ENCODE assay signal across 1 cellular context in genomic region chr17:7887482-7888183, GRCh38.
TF ChIP-seq lines count a peak whose summit lies in the region.

No MANE protein-coding gene starts in this region.

TF ChIP-seq in HEK293, 187 proteins besides CTCF, POLR2A, EP300 and RAD21 (continued from another document):
- TF ChIP-seq ZFHX2 (tag by site-specific recombination; conservative IDR thresholded peaks at IDR 0.05) (peak; percentile 80), PRDM6 (tag by site-specific recombination; IDR thresholded peaks at IDR 0.05) (peak; percentile 77), OSR2 (tag by site-specific recombination; IDR thresholded peaks at IDR 0.05) (peak; percentile 19; the same call in 1 of the 2 replicates), ZBTB44 (tag by site-specific recombination; IDR thresholded peaks at IDR 0.05) (0 out of 2 replicates have a peak, but pooled peaks have one; percentile 3), ZEB2 (tag by site-specific recombination; IDR thresholded peaks at IDR 0.05) (peak; percentile 72; the same call in 1 of the 2 replicates), KLF10 (tag by site-specific recombination; IDR thresholded peaks at IDR 0.05) (peak; percentile 86), SETDB1 (IDR thresholded peaks at IDR 0.05; ENCODE audit: insufficient read length, low read length) (no peak), ZNF629 (tag by site-specific recombination; IDR thresholded peaks at IDR 0.05) (peak; percentile 54), ZBTB20 (tag by site-specific recombination; IDR thresholded peaks at IDR 0.05) (peak; percentile 81; the same call in 1 of the 2 replicates), ZNF341 (tag by site-specific recombination; IDR thresholded peaks at IDR 0.05; ENCODE audit: low read depth) (peak; percentile 100), KLF1 (tag by site-specific recombination; IDR thresholded peaks at IDR 0.05) (peak; percentile 61; the same call in 1 of the 2 replicates), ZNF777 (tag by site-specific recombination; IDR thresholded peaks at IDR 0.05; ENCODE audit: borderline replicate concordance) (no peak), ZNF366 (tag by site-specific recombination; conservative IDR thresholded peaks at IDR 0.05) (peak; percentile 95), GFI1B (tag by site-specific recombination; IDR thresholded peaks at IDR 0.05) (peak; percentile 68; the same call in 1 of the 2 replicates), ZBTB10 (tag by site-specific recombination; IDR thresholded peaks at IDR 0.05) (peak; percentile 58; the same call in 1 of the 2 replicates), ZNF423 (tag by site-specific recombination; IDR thresholded peaks at IDR 0.05) (peak; percentile 74), ZNF16 (tag by site-specific recombination; IDR thresholded peaks at IDR 0.05; ENCODE audit: low read depth) (no peak), ZNF76 (tag by site-specific recombination; IDR thresholded peaks at IDR 0.05; ENCODE audit: borderline replicate concordance, low read depth) (no peak; the same call in 1 of the 2 replicates), ZNF184 (tag by site-specific recombination; IDR thresholded peaks at IDR 0.05) (0 out of 2 replicates have a peak, but pooled peaks have one; percentile 16), ZNF391 (tag by site-specific recombination; IDR thresholded peaks at IDR 0.05; ENCODE audit: borderline replicate concordance, low read depth) (no peak; the same call in 1 of the 2 replicates), ZNF639 (tag by site-specific recombination; IDR thresholded peaks at IDR 0.05) (0 out of 2 replicates have a peak, but pooled peaks have one; percentile 37), YY2 (tag by site-specific recombination; IDR thresholded peaks at IDR 0.05) (peak; percentile 76), ZNF670 (tag by site-specific recombination; IDR thresholded peaks at IDR 0.05; ENCODE audit: low read depth) (no peak), ZNF398 (tag by site-specific recombination; IDR thresholded peaks at IDR 0.05) (peak; percentile 98)
- TF ChIP-seq, protein P1, sequence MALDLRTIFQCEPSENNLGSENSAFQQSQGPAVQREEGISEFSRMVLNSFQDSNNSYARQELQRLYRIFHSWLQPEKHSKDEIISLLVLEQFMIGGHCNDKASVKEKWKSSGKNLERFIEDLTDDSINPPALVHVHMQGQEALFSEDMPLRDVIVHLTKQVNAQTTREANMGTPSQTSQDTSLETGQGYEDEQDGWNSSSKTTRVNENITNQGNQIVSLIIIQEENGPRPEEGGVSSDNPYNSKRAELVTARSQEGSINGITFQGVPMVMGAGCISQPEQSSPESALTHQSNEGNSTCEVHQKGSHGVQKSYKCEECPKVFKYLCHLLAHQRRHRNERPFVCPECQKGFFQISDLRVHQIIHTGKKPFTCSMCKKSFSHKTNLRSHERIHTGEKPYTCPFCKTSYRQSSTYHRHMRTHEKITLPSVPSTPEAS (tag by site-specific recombination; IDR thresholded peaks at IDR 0.05), result peak; percentile 85
- TF ChIP-seq, protein P2, sequence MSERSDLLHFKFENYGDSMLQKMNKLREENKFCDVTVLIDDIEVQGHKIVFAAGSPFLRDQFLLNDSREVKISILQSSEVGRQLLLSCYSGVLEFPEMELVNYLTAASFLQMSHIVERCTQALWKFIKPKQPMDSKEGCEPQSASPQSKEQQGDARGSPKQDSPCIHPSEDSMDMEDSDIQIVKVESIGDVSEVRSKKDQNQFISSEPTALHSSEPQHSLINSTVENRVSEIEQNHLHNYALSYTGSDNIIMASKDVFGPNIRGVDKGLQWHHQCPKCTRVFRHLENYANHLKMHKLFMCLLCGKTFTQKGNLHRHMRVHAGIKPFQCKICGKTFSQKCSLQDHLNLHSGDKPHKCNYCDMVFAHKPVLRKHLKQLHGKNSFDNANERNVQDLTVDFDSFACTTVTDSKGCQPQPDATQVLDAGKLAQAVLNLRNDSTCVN (tag by site-specific recombination; optimal IDR thresholded peaks at IDR 0.05), result peak; percentile 28
- TF ChIP-seq, protein P3, sequence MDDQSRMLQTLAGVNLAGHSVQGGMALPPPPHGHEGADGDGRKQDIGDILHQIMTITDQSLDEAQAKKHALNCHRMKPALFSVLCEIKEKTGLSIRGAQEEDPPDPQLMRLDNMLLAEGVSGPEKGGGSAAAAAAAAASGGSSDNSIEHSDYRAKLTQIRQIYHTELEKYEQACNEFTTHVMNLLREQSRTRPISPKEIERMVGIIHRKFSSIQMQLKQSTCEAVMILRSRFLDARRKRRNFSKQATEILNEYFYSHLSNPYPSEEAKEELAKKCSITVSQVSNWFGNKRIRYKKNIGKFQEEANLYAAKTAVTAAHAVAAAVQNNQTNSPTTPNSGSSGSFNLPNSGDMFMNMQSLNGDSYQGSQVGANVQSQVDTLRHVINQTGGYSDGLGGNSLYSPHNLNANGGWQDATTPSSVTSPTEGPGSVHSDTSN (CRISPR knock-in tag; IDR thresholded peaks at IDR 0.05), result 0 out of 2 replicates have a peak, but pooled peaks have one; percentile 62
